In the genomic region with DNA sequence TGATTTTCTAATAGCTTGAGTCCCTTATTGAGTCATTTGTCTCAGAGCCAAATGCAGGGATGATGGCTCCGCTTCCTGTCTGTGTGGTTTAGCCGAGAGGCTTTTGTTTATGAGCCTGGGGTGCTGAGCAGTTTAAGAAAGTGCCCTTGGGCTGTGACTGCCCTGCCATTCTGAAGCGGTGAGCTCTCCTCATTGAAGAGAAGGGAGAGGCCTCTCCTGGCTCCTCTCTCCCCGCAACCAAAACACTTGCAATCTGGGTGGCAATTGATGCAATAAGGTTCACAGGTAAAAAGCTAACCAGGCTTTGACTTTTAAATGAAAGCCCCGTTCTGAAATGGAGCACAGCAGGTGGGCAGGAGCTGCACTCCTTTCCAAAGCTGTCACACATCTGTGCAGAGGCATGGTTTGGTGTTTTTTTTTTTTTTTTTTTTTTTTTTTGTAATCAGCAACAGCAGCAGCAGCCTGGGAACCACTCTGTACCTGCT, we compare ENCODE assay signal across 8 cellular contexts.
DNase-seq lines count a peak whose midpoint lies in the region; ATAC-seq, FAIRE-seq and TF ChIP-seq lines count a peak whose summit lies in the region.

No MANE protein-coding gene starts in this region.

- H3K36me3 ChIP-seq in right atrium auricular region: no peaks in the 10 kb centered on the region
- H3K36me3 ChIP-seq in heart left ventricle: no peaks in the 10 kb centered on the region
- H3K36me3 ChIP-seq in esophagus muscularis mucosa: no peaks in the 10 kb centered on the region

- no peak for TF ChIP-seq EP300 in esophagus muscularis mucosa (IDR thresholded peaks at IDR 0.05)

- no peaks in the 10 kb centered on the region for H3K27me3 ChIP-seq in right atrium auricular region
- no peaks in the 10 kb centered on the region for H3K27me3 ChIP-seq in heart left ventricle
- no peaks in the 10 kb centered on the region for H3K27me3 ChIP-seq in esophagus muscularis mucosa

- H3K9me3 ChIP-seq in right atrium auricular region (no peaks in the 10 kb centered on the region), heart left ventricle (no peaks in the 10 kb centered on the region), esophagus muscularis mucosa (no peaks in the 10 kb centered on the region)

- no peak overlapping the region for H3K27ac ChIP-seq in right atrium auricular region
- H3K27ac ChIP-seq in heart left ventricle: no peak overlapping the region
- H3K27ac ChIP-seq in esophagus muscularis mucosa (replicated peaks in 1 of 4): no peak overlapping the region

- 59 to 69% (median 62%) methylated on average over 5 of the region's 5 CpGs for WGBS in heart left ventricle, 4 donors
- 61% methylated on average over 5 of the region's 5 CpGs for WGBS in esophagus muscularis mucosa

- DNase-seq in right atrium auricular region (ENCODE audit: low spot score): peak; percentile 38
- DNase-seq in heart left ventricle: no peak
- peak; percentile 27 for DNase-seq in RCC 7860 (ENCODE audit: low spot score)
- peak; percentile 74 for DNase-seq in esophagus muscularis mucosa (ENCODE audit: extremely low spot score)
- peak; percentile 43 for DNase-seq in stromal cell of bone marrow (ENCODE audit: low read depth)
- no peak for DNase-seq in Right ventricle myocardium inferior (ENCODE audit: missing footprints)
- no peak for DNase-seq in left lobe of liver (ENCODE audit: low spot score)
- no peak for DNase-seq in COLO829 (ENCODE audit: low spot score)

- peak; percentile 39 for FAIRE-seq in RCC 7860 (lab: Jason Lieb, UNC)

- TF ChIP-seq POLR2A in heart left ventricle (IDR thresholded peaks at IDR 0.05) (no peak), esophagus muscularis mucosa (IDR thresholded peaks at IDR 0.05; ENCODE audit: low read depth) (no peak)

- no peak for TF ChIP-seq CTCF in right atrium auricular region (IDR thresholded peaks at IDR 0.05)
- no peak for TF ChIP-seq CTCF in heart left ventricle (IDR thresholded peaks at IDR 0.05)
- TF ChIP-seq CTCF in esophagus muscularis mucosa (IDR thresholded peaks at IDR 0.05): no peak

- intact Hi-C loops in heart left ventricle (cut with DNase I): no loop called here
- intact Hi-C loops in esophagus muscularis mucosa (cut with DNase I): no loop called here
- intact Hi-C loops in Right ventricle myocardium inferior (cut with DNase I): no loop called here

- no peak overlapping the region for H3K4me3 ChIP-seq in right atrium auricular region
- no peak overlapping the region for H3K4me3 ChIP-seq in heart left ventricle
- H3K4me3 ChIP-seq in esophagus muscularis mucosa: no peak overlapping the region

- ATAC-seq in heart left ventricle (no peak), Right ventricle myocardium inferior (no peak), left lobe of liver (no peak)

- H3K4me1 ChIP-seq in right atrium auricular region (peaks cover 0 to 5% of the 10 kb centered on the region in 2 donors), heart left ventricle (peaks cover 0 to 8% (median 3%) of the 10 kb centered on the region in 12 donors), esophagus muscularis mucosa (peaks cover 0 to 14% (median 9%) of the 10 kb centered on the region in 4 donors)

Comparison
In these comparisons a context has a peak if more than half of its experiments do, and no peak if none do; other contexts are left out.
1. DNase-seq: peak in right atrium auricular region (single experiment), RCC 7860 (single experiment), esophagus muscularis mucosa (single experiment) and stromal cell of bone marrow (single experiment); none in heart left ventricle (0 of 5), Right ventricle myocardium inferior (single experiment), left lobe of liver (single experiment) and COLO829 (single experiment).